In the genomic region with DNA sequence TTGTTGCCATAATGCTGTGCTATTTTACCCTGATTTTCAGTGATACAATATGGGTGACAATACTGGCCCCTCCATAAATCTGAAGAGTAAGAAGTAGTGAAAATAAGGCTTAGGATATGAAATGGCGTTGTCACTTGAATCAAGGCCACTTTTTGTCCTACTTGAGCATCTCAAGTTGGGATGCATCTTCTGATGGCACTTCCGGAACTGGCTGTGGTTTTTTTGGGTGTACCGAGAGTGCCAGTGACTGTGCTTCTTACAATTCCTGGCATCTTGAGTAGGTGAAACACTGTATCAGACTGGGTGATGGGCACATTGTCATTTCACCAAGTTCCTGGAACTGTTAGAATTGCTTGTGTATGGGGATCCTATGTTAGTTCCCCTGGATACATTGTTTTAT, we compare ENCODE assay signal across 1 cellular context.
TF ChIP-seq lines count a peak whose summit lies in the region.

No MANE protein-coding gene starts in this region.

TF ChIP-seq in IMR-90, 13 proteins besides CTCF, POLR2A, EP300 and RAD21 (continued from another document):
- TF ChIP-seq NFE2L2 (IDR thresholded peaks at IDR 0.05; ENCODE audit: low read depth, low read length) (no peak), CHD1 (IDR thresholded peaks at IDR 0.05; ENCODE audit: low read depth, low read length) (no peak), FOS (IDR thresholded peaks at IDR 0.05; ENCODE audit: low read depth, low read length) (no peak)
- TF ChIP-seq, protein P1, sequence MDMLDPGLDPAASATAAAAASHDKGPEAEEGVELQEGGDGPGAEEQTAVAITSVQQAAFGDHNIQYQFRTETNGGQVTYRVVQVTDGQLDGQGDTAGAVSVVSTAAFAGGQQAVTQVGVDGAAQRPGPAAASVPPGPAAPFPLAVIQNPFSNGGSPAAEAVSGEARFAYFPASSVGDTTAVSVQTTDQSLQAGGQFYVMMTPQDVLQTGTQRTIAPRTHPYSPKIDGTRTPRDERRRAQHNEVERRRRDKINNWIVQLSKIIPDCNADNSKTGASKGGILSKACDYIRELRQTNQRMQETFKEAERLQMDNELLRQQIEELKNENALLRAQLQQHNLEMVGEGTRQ (IDR thresholded peaks at IDR 0.05; ENCODE audit: low read depth, low read length): no peak
